Comparison of ENCODE assay signal across 8 cellular contexts in genomic region chr13:77329133-77330008, GRCh38. TPM values are rescaled to one million over a fixed set of nuclear protein-coding genes. Genes with fewer than 3 reads are reported as not detected.
A peak's percentile ranks its signal among the peaks of the same experiment; 100 is the strongest.
DNase-seq lines count a peak whose midpoint lies in the region; ATAC-seq, FAIRE-seq and TF ChIP-seq lines count a peak whose summit lies in the region.

No MANE protein-coding gene starts in this region.

- 0% methylated on average over 52 to 53 of the region's 53 CpGs for WGBS in pancreas, 2 donors

- H3K36me3 ChIP-seq in cardiac muscle cell (no peaks in the 10 kb centered on the region), pancreas (no peaks in the 10 kb centered on the region), tibial artery (no peaks in the 10 kb centered on the region)

- H3K27me3 Mint-ChIP-seq in activated naive CD8-positive, alpha-beta T cell treated with anti-CD3 and anti-CD28 coated beads, Interleukin-2, amount 10 ng/mL, durations not matched to agents 7 days and 5 days: peaks cover 6% of the 10 kb centered on the region

- POLR2A ChIA-PET in activated naive CD8-positive, alpha-beta T cell treated with anti-CD3 and anti-CD28 coated beads, Interleukin-2, amount 10 ng/mL, durations not matched to agents 7 days and 5 days (lab: Charles Lee): interaction anchor here (0.5 to 6.1 kb wide), 11 partner anchors 9 to 443 kb away, joined by 3 to 60 read pairs (median 4); partner anchors contain the start of genes FBXL3, KCTD12 and SLAIN1

- TF ChIP-seq CTCF in GM12864 (IDR thresholded peaks at IDR 0.05; ENCODE audit: low read depth, low read length, missing control alignments): no peak
- no peak for TF ChIP-seq CTCF in cardiac muscle cell (IDR thresholded peaks at IDR 0.05; ENCODE audit: low read depth, low read length)
- TF ChIP-seq CTCF in pancreas (IDR thresholded peaks at IDR 0.05): no peak
- no peak for TF ChIP-seq CTCF in tibial artery (IDR thresholded peaks at IDR 0.05)

- DNase-seq in GM12864 (ENCODE audit: low read depth) (peak; percentile 99), NCI-H1105 treated with DMSO at 0.1 percent for 48 hours (lab: John Stamatoyannopoulos, UW) (peak; percentile 86), SKM-1 treated with dmso at 0.1 percent for 144 hours (lab: John Stamatoyannopoulos, UW; ENCODE audit: unreplicated experiment) (peak; percentile 97), cardiac muscle cell (ENCODE audit: low read depth in 1 of 2, low spot score in 1 of 2) (peak; percentile 91 to 97), pancreas (peak; percentile 78 to 88 (median 85)), tibial artery (peak; percentile 89 to 92)
- peak; percentile 88 for DNase-seq in activated naive CD8-positive, alpha-beta T cell treated with anti-CD3 and anti-CD28 coated beads, Interleukin-2, amount 10 ng/mL, durations not matched to agents 7 days and 5 days

- no peaks in the 10 kb centered on the region for H3K9me3 Mint-ChIP-seq in activated naive CD8-positive, alpha-beta T cell treated with anti-CD3 and anti-CD28 coated beads, Interleukin-2, amount 10 ng/mL, durations not matched to agents 7 days and 5 days

- H3K9me3 ChIP-seq in cardiac muscle cell (ENCODE audit: low read depth) (no peaks in the 10 kb centered on the region), pancreas (no peaks in the 10 kb centered on the region), tibial artery (no peaks in the 10 kb centered on the region)

- intact Hi-C loops in pancreas (cut with DNase I) (no loop called here), tibial artery (cut with DNase I; ENCODE audit: low total_unique reads) (loop anchor here (5.0 to 10.0 kb wide), 2 partner anchors 58 to 365 kb away; partner anchors contain the start of gene SLAIN1)

- H3K36me3 Mint-ChIP-seq in activated naive CD8-positive, alpha-beta T cell treated with anti-CD3 and anti-CD28 coated beads, Interleukin-2, amount 10 ng/mL, durations not matched to agents 7 days and 5 days: peaks cover 6% of the 10 kb centered on the region

- H3K4me1 Mint-ChIP-seq in activated naive CD8-positive, alpha-beta T cell treated with anti-CD3 and anti-CD28 coated beads, Interleukin-2, amount 10 ng/mL, durations not matched to agents 7 days and 5 days: peaks cover 25% of the 10 kb centered on the region

- peaks cover 12% of the 10 kb centered on the region for H3K4me1 ChIP-seq in cardiac muscle cell (ENCODE audit: low read depth)
- H3K4me1 ChIP-seq in pancreas: peaks cover 0 to 22% (median 5%) of the 10 kb centered on the region in 3 donors
- peaks cover 0 to 31% (median 12%) of the 10 kb centered on the region in 4 donors for H3K4me1 ChIP-seq in tibial artery

- H3K27ac ChIP-seq in cardiac muscle cell: peak overlapping the region; percentile 67
- H3K27ac ChIP-seq in pancreas: peak overlapping the region; percentile 64 to 89 (median 81)
- peak overlapping the region; percentile 80 to 85 for H3K27ac ChIP-seq in tibial artery

- H3K27me3 ChIP-seq in cardiac muscle cell (peaks cover 11% of the 10 kb centered on the region), pancreas (no peaks in the 10 kb centered on the region), tibial artery (no peaks in the 10 kb centered on the region)

- H3K27ac Mint-ChIP-seq in activated naive CD8-positive, alpha-beta T cell treated with anti-CD3 and anti-CD28 coated beads, Interleukin-2, amount 10 ng/mL, durations not matched to agents 7 days and 5 days: peak overlapping the region; percentile 99

- no peak for FAIRE-seq in pancreas (lab: Jason Lieb, UNC)

- H3K4me3 ChIP-seq in GM12864 (ENCODE audit: low read depth, low read length) (peak overlapping the region; percentile 89), cardiac muscle cell (peak overlapping the region; percentile 68), pancreas (peak overlapping the region; percentile 45 to 88 (median 80)), tibial artery (peak overlapping the region; percentile 81)

- peak; percentile 60 for ATAC-seq in HG02678 (IDR thresholded peaks at IDR 0.05; ENCODE audit: unreplicated experiment)
- peak; percentile 77 for ATAC-seq in activated naive CD8-positive, alpha-beta T cell treated with anti-CD3 and anti-CD28 coated beads, Interleukin-2, amount 10 ng/mL, durations not matched to agents 7 days and 5 days (ENCODE audit: low read depth)
- ATAC-seq in pancreas: peak; percentile 67 to 86 (median 78)

- peak overlapping the region; percentile 97 for H3K4me3 Mint-ChIP-seq in activated naive CD8-positive, alpha-beta T cell treated with anti-CD3 and anti-CD28 coated beads, Interleukin-2, amount 10 ng/mL, durations not matched to agents 7 days and 5 days

RNA-seq across cellular contexts. Expression of gene MYCBP2, which starts 2.5 kb away (rescaled TPM):
- total RNA-seq in activated naive CD8-positive, alpha-beta T cell treated with anti-CD3 and anti-CD28 coated beads, Interleukin-2, amount 10 ng/mL, durations not matched to agents 7 days and 5 days: 100 to 1,000 TPM; 144 to 148 TPM
- 51.1 and 53.1 TPM in 2 replicates for total RNA-seq in cardiac muscle cell
- polyA plus RNA-seq in cardiac muscle cell: 18.7 and 19.8 TPM in 2 replicates
- 10 to 100 TPM; 38.3 to 49.1 (median 46.8) TPM for total RNA-seq in pancreas
- polyA plus RNA-seq in pancreas: 10 to 100 TPM; 17.6 to 24.8 TPM

Comparison
In these comparisons a context has a peak if more than half of its experiments do, and no peak if none do; other contexts are left out.
1. Peak in every context shown above with its lines: DNase-seq, ATAC-seq, H3K4me3 ChIP-seq and H3K27ac ChIP-seq.